ENCODE assay signal across 8 cellular contexts in genomic region chr5:139745800-139746690, GRCh38. TPM values are rescaled to one million over a fixed set of nuclear protein-coding genes. Genes with fewer than 3 reads are reported as not detected.
DNase-seq lines count a peak whose midpoint lies in the region; ATAC-seq and TF ChIP-seq lines count a peak whose summit lies in the region.

No MANE protein-coding gene starts in this region.

- H3K4me1 Mint-ChIP-seq in HFFc6 (ENCODE audit: low read depth) = peaks cover 35% of the 10 kb centered on the region

- H3K36me3 Mint-ChIP-seq in HFFc6 (ENCODE audit: low read depth) = no peaks in the 10 kb centered on the region

- H3K27ac Mint-ChIP-seq in HFFc6 = peak overlapping the region; percentile 70

- peak; percentile 97 for DNase-seq in DMS 273 treated with DMSO at 0.1 percent for 48 hours (lab: John Stamatoyannopoulos, UW)
- DNase-seq in HFFc6 = peak; percentile 55
- DNase-seq in NCI-H524 (lab: John Stamatoyannopoulos, UW) = peak; percentile 92 to 96
- peak; percentile 17 for DNase-seq in activated T-cell treated with anti-CD3 and anti-CD28 coated beads for 24 hours (ENCODE audit: low read depth)
- DNase-seq in epithelial cell of proximal tubule (ENCODE audit: low read depth) = no peak
- DNase-seq in midbrain (lab: John Stamatoyannopoulos, UW) = peak; percentile 72
- peak; percentile 62 for DNase-seq in stomach

- peaks cover 24 to 45% (median 40%) of the 10 kb centered on the region in 4 donors for H3K4me1 ChIP-seq in stomach

- H3K36me3 ChIP-seq in stomach = no peaks in the 10 kb centered on the region

- no peaks in the 10 kb centered on the region for H3K9me3 Mint-ChIP-seq in HFFc6

- no peak for TF ChIP-seq POLR2A in stomach (IDR thresholded peaks at IDR 0.05)

- H3K4me3 ChIP-seq in epithelial cell of proximal tubule (ENCODE audit: low read depth, low read length) = peak overlapping the region; percentile 48
- H3K4me3 ChIP-seq in stomach = peak overlapping the region; percentile 39 to 56 (median 44)

- H3K27me3 ChIP-seq in stomach = peaks cover 0 to 52% (median 35%) of the 10 kb centered on the region in 3 donors

- WGBS in stomach, 5 donors = 7 to 21% (median 9%) methylated on average over 20 to 44 of the region's 44 CpGs

- H3K9me3 ChIP-seq in stomach = no peaks in the 10 kb centered on the region

- peak overlapping the region; percentile 85 for H3K4me3 Mint-ChIP-seq in HFFc6

- peaks cover 13% of the 10 kb centered on the region for H3K27me3 Mint-ChIP-seq in HFFc6 (ENCODE audit: insufficient read depth)

- intact Hi-C loops in stomach (cut with DNase I; ENCODE audit: low total_unique reads) = no loop called here

- H3K27ac ChIP-seq in stomach = peak overlapping the region in 4 of 5 donors; percentile 22 to 73 (median 53)

- no peak for ATAC-seq in GM21528 (IDR thresholded peaks at IDR 0.05; ENCODE audit: low FRiP score, unreplicated experiment)

- TF ChIP-seq CTCF in HFFc6 (IDR thresholded peaks at IDR 0.05) = no peak
- no peak for TF ChIP-seq CTCF in epithelial cell of proximal tubule (conservative IDR thresholded peaks at IDR 0.05; ENCODE audit: low read depth, low read length)
- TF ChIP-seq CTCF in stomach (IDR thresholded peaks at IDR 0.05) = no peak

- TF ChIP-seq EP300 in stomach (IDR thresholded peaks at IDR 0.05) = no peak

RNA-seq across cellular contexts. Expression of gene PSD2, which starts 49.6 kb away (rescaled TPM):
- total RNA-seq in HFFc6 (2021; fragmentation: NEBNext Ultra II Directional; extraction: Animal tissue kit (Norgen Biotek cat#: 25700)) = under 1 TPM in 5 of 6 experiments, not detected in 1; 0.02 to 0.14 (median 0.07) TPM
- not detected in 2 replicates for total RNA-seq in epithelial cell of proximal tubule
- under 1 TPM in 1 of 5 donors, not detected in 4; 0.73 TPM for total RNA-seq in stomach
- polyA plus RNA-seq in stomach = under 1 TPM in 1 of 3 donors, not detected in 2; 0.05 TPM
